In the genomic region with DNA sequence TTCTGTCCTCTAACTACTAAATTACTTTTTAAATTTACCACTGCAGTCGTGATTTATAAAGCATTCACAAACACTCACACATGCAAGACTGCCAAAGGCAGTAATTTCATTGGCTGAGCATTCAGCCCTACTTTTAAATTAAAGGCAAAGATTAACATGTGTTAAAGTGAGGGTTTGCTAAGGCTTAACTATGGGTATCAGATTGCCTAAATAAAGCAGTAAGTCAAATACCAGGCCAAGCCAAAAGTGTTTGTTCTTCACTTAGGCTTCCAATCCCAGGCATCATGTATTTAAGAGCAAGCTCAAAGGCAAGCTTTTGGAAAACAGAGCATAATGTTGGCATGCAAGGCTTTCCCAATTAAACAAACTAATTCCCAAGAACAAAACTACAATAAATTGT, we compare ENCODE assay signal across 2 cellular contexts.
TF ChIP-seq lines count a peak whose summit lies in the region.

No MANE protein-coding gene starts in this region.

TF ChIP-seq in GM23338, 12 proteins besides CTCF, POLR2A, EP300 and RAD21 (continues in another document):
- no peak for TF ChIP-seq ZNF462 (CRISPR knock-in tag; IDR thresholded peaks at IDR 0.05)
- TF ChIP-seq, protein P1, sequence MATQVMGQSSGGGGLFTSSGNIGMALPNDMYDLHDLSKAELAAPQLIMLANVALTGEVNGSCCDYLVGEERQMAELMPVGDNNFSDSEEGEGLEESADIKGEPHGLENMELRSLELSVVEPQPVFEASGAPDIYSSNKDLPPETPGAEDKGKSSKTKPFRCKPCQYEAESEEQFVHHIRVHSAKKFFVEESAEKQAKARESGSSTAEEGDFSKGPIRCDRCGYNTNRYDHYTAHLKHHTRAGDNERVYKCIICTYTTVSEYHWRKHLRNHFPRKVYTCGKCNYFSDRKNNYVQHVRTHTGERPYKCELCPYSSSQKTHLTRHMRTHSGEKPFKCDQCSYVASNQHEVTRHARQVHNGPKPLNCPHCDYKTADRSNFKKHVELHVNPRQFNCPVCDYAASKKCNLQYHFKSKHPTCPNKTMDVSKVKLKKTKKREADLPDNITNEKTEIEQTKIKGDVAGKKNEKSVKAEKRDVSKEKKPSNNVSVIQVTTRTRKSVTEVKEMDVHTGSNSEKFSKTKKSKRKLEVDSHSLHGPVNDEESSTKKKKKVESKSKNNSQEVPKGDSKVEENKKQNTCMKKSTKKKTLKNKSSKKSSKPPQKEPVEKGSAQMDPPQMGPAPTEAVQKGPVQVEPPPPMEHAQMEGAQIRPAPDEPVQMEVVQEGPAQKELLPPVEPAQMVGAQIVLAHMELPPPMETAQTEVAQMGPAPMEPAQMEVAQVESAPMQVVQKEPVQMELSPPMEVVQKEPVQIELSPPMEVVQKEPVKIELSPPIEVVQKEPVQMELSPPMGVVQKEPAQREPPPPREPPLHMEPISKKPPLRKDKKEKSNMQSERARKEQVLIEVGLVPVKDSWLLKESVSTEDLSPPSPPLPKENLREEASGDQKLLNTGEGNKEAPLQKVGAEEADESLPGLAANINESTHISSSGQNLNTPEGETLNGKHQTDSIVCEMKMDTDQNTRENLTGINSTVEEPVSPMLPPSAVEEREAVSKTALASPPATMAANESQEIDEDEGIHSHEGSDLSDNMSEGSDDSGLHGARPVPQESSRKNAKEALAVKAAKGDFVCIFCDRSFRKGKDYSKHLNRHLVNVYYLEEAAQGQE (IDR thresholded peaks at IDR 0.05; ENCODE audit: unreplicated experiment): no peak
- TF ChIP-seq STAT1 (IDR thresholded peaks at IDR 0.05; ENCODE audit: unreplicated experiment): no peak
- TF ChIP-seq POLR2AphosphoS5 (IDR thresholded peaks at IDR 0.05; ENCODE audit: low read depth): no peak
- no peak for TF ChIP-seq NANOG (IDR thresholded peaks at IDR 0.05; ENCODE audit: borderline replicate concordance)
- TF ChIP-seq ZNF331 (CRISPR knock-in tag; IDR thresholded peaks at IDR 0.05; ENCODE audit: low read depth): no peak
- TF ChIP-seq JUNB (IDR thresholded peaks at IDR 0.05; ENCODE audit: unreplicated experiment): no peak
- no peak for TF ChIP-seq EZH2 (IDR thresholded peaks at IDR 0.05; ENCODE audit: low read depth, unreplicated experiment)
- TF ChIP-seq CREB1 (CRISPR knock-in tag; IDR thresholded peaks at IDR 0.05; ENCODE audit: low read depth): no peak
- TF ChIP-seq ZNF114 (CRISPR knock-in tag; IDR thresholded peaks at IDR 0.05): no peak
- TF ChIP-seq EZH2phosphoT487 (IDR thresholded peaks at IDR 0.05; ENCODE audit: unreplicated experiment): no peak

TF ChIP-seq in WTC11, 78 proteins besides CTCF, POLR2A, EP300 and RAD21 (continued from another document):
- no peak for TF ChIP-seq JUN (CRISPR knock-in tag; IDR thresholded peaks at IDR 0.05)
- TF ChIP-seq ZNF232 (CRISPR knock-in tag; IDR thresholded peaks at IDR 0.05): no peak
- TF ChIP-seq, protein P2, sequence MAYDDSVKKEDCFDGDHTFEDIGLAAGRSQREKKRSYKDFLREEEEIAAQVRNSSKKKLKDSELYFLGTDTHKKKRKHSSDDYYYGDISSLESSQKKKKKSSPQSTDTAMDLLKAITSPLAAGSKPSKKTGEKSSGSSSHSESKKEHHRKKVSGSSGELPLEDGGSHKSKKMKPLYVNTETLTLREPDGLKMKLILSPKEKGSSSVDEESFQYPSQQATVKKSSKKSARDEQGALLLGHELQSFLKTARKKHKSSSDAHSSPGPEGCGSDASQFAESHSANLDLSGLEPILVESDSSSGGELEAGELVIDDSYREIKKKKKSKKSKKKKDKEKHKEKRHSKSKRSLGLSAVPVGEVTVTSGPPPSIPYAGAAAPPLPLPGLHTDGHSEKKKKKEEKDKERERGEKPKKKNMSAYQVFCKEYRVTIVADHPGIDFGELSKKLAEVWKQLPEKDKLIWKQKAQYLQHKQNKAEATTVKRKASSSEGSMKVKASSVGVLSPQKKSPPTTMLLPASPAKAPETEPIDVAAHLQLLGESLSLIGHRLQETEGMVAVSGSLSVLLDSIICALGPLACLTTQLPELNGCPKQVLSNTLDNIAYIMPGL (CRISPR knock-in tag; IDR thresholded peaks at IDR 0.05): no peak
- no peak for TF ChIP-seq ARID4B (CRISPR knock-in tag; IDR thresholded peaks at IDR 0.05; ENCODE audit: borderline replicate concordance)
- TF ChIP-seq ZNF423 (CRISPR knock-in tag; IDR thresholded peaks at IDR 0.05): no peak
- TF ChIP-seq E2F5 (CRISPR knock-in tag; IDR thresholded peaks at IDR 0.05): no peak
- TF ChIP-seq ZNF263 (CRISPR knock-in tag; IDR thresholded peaks at IDR 0.05; ENCODE audit: low read depth): no peak
- TF ChIP-seq TP53 (CRISPR knock-in tag; IDR thresholded peaks at IDR 0.05): no peak
- no peak for TF ChIP-seq FOXK1 (CRISPR knock-in tag; IDR thresholded peaks at IDR 0.05)
- TF ChIP-seq, protein P3, sequence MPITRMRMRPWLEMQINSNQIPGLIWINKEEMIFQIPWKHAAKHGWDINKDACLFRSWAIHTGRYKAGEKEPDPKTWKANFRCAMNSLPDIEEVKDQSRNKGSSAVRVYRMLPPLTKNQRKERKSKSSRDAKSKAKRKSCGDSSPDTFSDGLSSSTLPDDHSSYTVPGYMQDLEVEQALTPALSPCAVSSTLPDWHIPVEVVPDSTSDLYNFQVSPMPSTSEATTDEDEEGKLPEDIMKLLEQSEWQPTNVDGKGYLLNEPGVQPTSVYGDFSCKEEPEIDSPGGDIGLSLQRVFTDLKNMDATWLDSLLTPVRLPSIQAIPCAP (CRISPR knock-in tag; IDR thresholded peaks at IDR 0.05): no peak
- TF ChIP-seq, protein P4, sequence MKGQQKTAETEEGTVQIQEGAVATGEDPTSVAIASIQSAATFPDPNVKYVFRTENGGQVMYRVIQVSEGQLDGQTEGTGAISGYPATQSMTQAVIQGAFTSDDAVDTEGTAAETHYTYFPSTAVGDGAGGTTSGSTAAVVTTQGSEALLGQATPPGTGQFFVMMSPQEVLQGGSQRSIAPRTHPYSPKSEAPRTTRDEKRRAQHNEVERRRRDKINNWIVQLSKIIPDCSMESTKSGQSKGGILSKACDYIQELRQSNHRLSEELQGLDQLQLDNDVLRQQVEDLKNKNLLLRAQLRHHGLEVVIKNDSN (CRISPR knock-in tag; IDR thresholded peaks at IDR 0.05): no peak
- TF ChIP-seq CREM (CRISPR knock-in tag; IDR thresholded peaks at IDR 0.05): no peak
TF ChIP-seq in WTC11: peak in this region for 0.
